In the genomic region with DNA sequence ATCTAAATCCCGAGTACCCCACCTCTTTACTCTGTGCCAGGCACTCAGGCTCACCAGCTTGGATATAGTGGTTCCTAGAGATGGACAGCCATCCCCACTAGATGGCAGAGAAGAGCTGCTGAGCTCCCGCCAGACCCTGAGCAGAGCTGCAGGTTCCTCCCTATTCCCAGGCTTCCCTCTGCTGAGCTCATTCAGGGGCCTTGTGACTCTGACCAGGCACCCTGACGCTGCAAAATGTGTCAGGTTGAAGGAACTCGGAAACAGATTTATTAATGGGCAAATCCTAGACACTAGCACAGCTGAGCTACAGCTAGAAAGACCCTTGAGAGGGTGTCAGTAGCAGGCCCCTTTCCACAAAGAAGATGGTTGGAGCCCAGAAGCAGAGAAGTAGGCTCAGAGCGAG, we compare ENCODE assay signal across 8 cellular contexts. TPM values are rescaled to one million over a fixed set of nuclear protein-coding genes. Genes with fewer than 3 reads are reported as not detected.
DNase-seq lines count a peak whose midpoint lies in the region; ATAC-seq and TF ChIP-seq lines count a peak whose summit lies in the region.

No MANE protein-coding gene starts in this region.

- H3K9me3 ChIP-seq in lung (ENCODE audit: control insufficient read depth in 2 of 2, insufficient read depth in 1 of 2, low read length in 1 of 2) = no peaks in the 10 kb centered on the region

- no peaks in the 10 kb centered on the region for H3K9me3 Mint-ChIP-seq in effector memory CD8-positive, alpha-beta T cell

- ATAC-seq in GM18867 (IDR thresholded peaks at IDR 0.05; ENCODE audit: unreplicated experiment) (peak; percentile 72), HG03469 (IDR thresholded peaks at IDR 0.05; ENCODE audit: unreplicated experiment) (peak; percentile 56), lung (ENCODE audit: insufficient read depth, low FRiP score) (peak; percentile 78)
- ATAC-seq in effector memory CD8-positive, alpha-beta T cell (replicated peaks) = peak; percentile 100

- DNase-seq in AG08396 (ENCODE audit: low spot score) (peak; percentile 88), NCI-H526 treated with DMSO at 0.1 percent for 48 hours (lab: John Stamatoyannopoulos, UW) (peak; percentile 51), lung (ENCODE audit: low spot score) (peak; percentile 83)
- DNase-seq in activated CD4-positive, alpha-beta T cell treated with anti-CD3 and anti-CD28 coated beads, Interleukin-2, amount 50 U/mL, for 4 hours = peak; percentile 28 to 31
- peak; percentile 48 to 58 (median 57) for DNase-seq in effector memory CD8-positive, alpha-beta T cell
- peak; percentile 14 to 46 (median 17) for DNase-seq in stimulated activated CD4-positive, alpha-beta T cell treated with anti-CD3 and anti-CD28 coated beads, TNF-alpha, amount 100 ng/mL, for 24 hours (ENCODE audit: low read depth in 3 of 3)

- H3K4me3 Mint-ChIP-seq in effector memory CD8-positive, alpha-beta T cell = no peak overlapping the region

- H3K36me3 Mint-ChIP-seq in effector memory CD8-positive, alpha-beta T cell (ENCODE audit: insufficient read depth) = peaks cover 3% of the 10 kb centered on the region

- peaks cover 0 to 5% of the 10 kb centered on the region in 2 donors for H3K36me3 ChIP-seq in lung (ENCODE audit: control insufficient read depth in 2 of 2, insufficient read depth in 2 of 2, low read length in 2 of 2)

- H3K27ac ChIP-seq in lung (ENCODE audit: low read depth in 1 of 2, low read length in 1 of 2) = peak overlapping the region; percentile 36 to 83

- TF ChIP-seq CTCF in lung (IDR thresholded peaks at IDR 0.05; ENCODE audit: control extremely low read depth, extremely low read depth) = peak; percentile 73

- H3K4me3 ChIP-seq in lung = no peak overlapping the region

- H3K27ac Mint-ChIP-seq in effector memory CD8-positive, alpha-beta T cell = peak overlapping the region in 1 of 2 donors; percentile 84

- 20 to 23% methylated on average over 5 of the region's 5 CpGs for WGBS in lung, 2 donors

- H3K27me3 ChIP-seq in lung (ENCODE audit: control insufficient read depth, insufficient read depth) = no peaks in the 10 kb centered on the region

- peaks cover 3 to 7% of the 10 kb centered on the region in 2 donors for H3K4me1 Mint-ChIP-seq in effector memory CD8-positive, alpha-beta T cell (ENCODE audit: low read depth in 2 of 2)

- peaks cover 0 to 17% of the 10 kb centered on the region in 2 donors for H3K4me1 ChIP-seq in lung (ENCODE audit: control insufficient read depth in 2 of 2, insufficient read depth in 2 of 2, low read length in 2 of 2)

- no peaks in the 10 kb centered on the region for H3K27me3 Mint-ChIP-seq in effector memory CD8-positive, alpha-beta T cell

RNA-seq across cellular contexts. Expression of gene RHO, which starts 38.2 kb away (rescaled TPM):
- not detected for total RNA-seq in lung
- under 1 TPM in 1 of 2 donors, not detected in 1; 0.01 TPM for polyA plus RNA-seq in lung

RNA-seq across cellular contexts. Expression of gene IFT122, which starts 50.2 kb away (rescaled TPM):
- total RNA-seq in lung = 10 to 100 TPM; 49.1 to 65.7 TPM
- 10 to 100 TPM; 11.0 to 14.3 TPM for polyA plus RNA-seq in lung

RNA-seq across cellular contexts. Expression of gene MBD4, which starts 50.5 kb away (rescaled TPM):
- 10 to 100 TPM; 43.5 to 49.8 TPM for total RNA-seq in lung
- 10 to 100 TPM; 16.7 to 29.0 TPM for polyA plus RNA-seq in lung

RNA-seq across cellular contexts. Expression of gene H1-8, which starts 52.7 kb away (rescaled TPM):
- total RNA-seq in lung = not detected
- polyA plus RNA-seq in lung = not detected

Comparison
In these comparisons a context has a peak if more than half of its experiments do, and no peak if none do; other contexts are left out.
1. DNase-seq: peak in every context shown above with its lines; median percentile 88 in AG08396; 83 in lung; 57 in effector memory CD8-positive, alpha-beta T cell; 51 in NCI-H526 treated with DMSO at 0.1 percent for 48 hours; 30 in activated CD4-positive, alpha-beta T cell treated with anti-CD3 and anti-CD28 coated beads, Interleukin-2, amount 50 U/mL, for 4 hours; 17 in stimulated activated CD4-positive, alpha-beta T cell treated with anti-CD3 and anti-CD28 coated beads, TNF-alpha, amount 100 ng/mL, for 24 hours.